ENCODE assay signal across 22 cellular contexts in the genomic region with DNA sequence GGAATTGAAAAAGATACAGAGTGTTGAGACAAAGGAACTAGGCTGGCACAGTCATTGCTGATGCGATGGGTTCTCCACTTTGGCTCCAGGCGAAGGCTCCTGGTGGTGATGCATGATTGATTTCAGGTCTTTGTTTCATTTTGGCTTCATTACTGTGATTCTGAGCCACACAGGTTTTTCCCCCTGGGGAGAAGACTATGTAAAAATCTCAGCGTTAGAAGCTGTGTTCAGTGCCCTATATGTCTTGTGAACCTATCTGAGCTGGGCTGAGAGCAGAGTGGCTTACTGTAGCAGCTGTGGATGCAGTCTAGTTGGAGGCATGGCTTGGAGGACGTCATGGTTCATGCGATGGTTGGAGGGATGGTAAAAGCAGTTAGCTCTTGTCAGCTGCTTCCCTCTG.
"Had no signal": no experiment of that assay in that cellular context is flagged by ENCODE, and none has a peak within 500 bp of the region (broad histone marks: within the 10 kb centered on the region; RNA-seq: fewer than 3 reads in every experiment).

No MANE protein-coding gene starts in this region.

- H3K27ac ChIP-seq: ascending aorta, body of pancreas, VCaP had no signal

- H3K27ac Mint-ChIP-seq: activated CD4-positive, alpha-beta memory T cell treated with anti-CD3 and anti-CD28 coated beads, Interleukin-2, amount 10 ng/mL, durations not matched to agents 7 days and 5 days; activated CD4-positive, alpha-beta T cell treated with anti-CD3 and anti-CD28 coated beads, Interleukin-2, amount 10 ng/mL, durations not matched to agents 7 days and 5 days; activated naive CD4-positive, alpha-beta T cell treated with anti-CD3 and anti-CD28 coated beads, Interleukin-2, amount 50 U/mL, for 72 hours; activated naive CD8-positive, alpha-beta T cell treated with anti-CD3 and anti-CD28 coated beads, Interleukin-2, amount 50 U/mL, for 24 hours; activated T-cell treated with anti-CD3 and anti-CD28 coated beads, Interleukin-2, amount 50 U/mL, for 72 hours; T-helper 17 cell had no signal

- H3K4me1 Mint-ChIP-seq: activated CD4-positive, alpha-beta T cell treated with anti-CD3 and anti-CD28 coated beads, Interleukin-2, amount 10 ng/mL, durations not matched to agents 7 days and 5 days; central memory CD8-positive, alpha-beta T cell; T-helper 17 cell had no signal

- H3K4me1 ChIP-seq: ascending aorta, body of pancreas had no signal

- H3K27me3 ChIP-seq: ascending aorta, body of pancreas had no signal

- H3K4me3 ChIP-seq: ascending aorta, body of pancreas had no signal

- H3K4me3 Mint-ChIP-seq: activated CD4-positive, alpha-beta memory T cell treated with anti-CD3 and anti-CD28 coated beads, Interleukin-2, amount 10 ng/mL, durations not matched to agents 7 days and 5 days; activated CD4-positive, alpha-beta T cell treated with anti-CD3 and anti-CD28 coated beads, Interleukin-2, amount 10 ng/mL, durations not matched to agents 7 days and 5 days; activated naive CD8-positive, alpha-beta T cell treated with anti-CD3 and anti-CD28 coated beads, Interleukin-2, amount 50 U/mL, for 24 hours; activated T-cell treated with anti-CD3 and anti-CD28 coated beads, Interleukin-2, amount 50 U/mL, for 72 hours; central memory CD8-positive, alpha-beta T cell; T-helper 17 cell had no signal

- DNase-seq: activated CD4-positive, alpha-beta memory T cell treated with anti-CD3 and anti-CD28 coated beads, Interleukin-2, amount 10 ng/mL, durations not matched to agents 7 days and 5 days; activated CD4-positive, alpha-beta T cell treated with anti-CD3 and anti-CD28 coated beads, Interleukin-2, amount 10 ng/mL, durations not matched to agents 7 days and 5 days; activated CD4-positive, CD25-positive, alpha-beta regulatory T cell; activated CD8-positive, alpha-beta memory T cell treated with anti-CD3 and anti-CD28 coated beads, Interleukin-2, amount 50 U/mL, for 4 hours; activated naive CD8-positive, alpha-beta T cell treated with anti-CD3 and anti-CD28 coated beads, Interleukin-2, amount 50 U/mL, for 24 hours; activated T-cell treated with anti-CD3 and anti-CD28 coated beads, Interleukin-2, amount 50 U/mL, for 72 hours; amniotic stem cell; body of pancreas; Kasumi-1; NCI-H1105 treated with DMSO at 0.1 percent for 48 hours; NCI-H1436 treated with DMSO at 0.1 percent for 48 hours; NCI-H187; NCI-H345; NCI-H510A; NCI-H526 treated with DMSO at 0.1 percent for 48 hours; SIG-M5; T-helper 17 cell; T-helper 9 cell had no signal

- H3K9me3 ChIP-seq: ascending aorta, body of pancreas had no signal

- ATAC-seq: activated naive CD4-positive, alpha-beta T cell treated with anti-CD3 and anti-CD28 coated beads, Interleukin-2, amount 50 U/mL, for 72 hours; activated naive CD8-positive, alpha-beta T cell treated with anti-CD3 and anti-CD28 coated beads, Interleukin-2, amount 50 U/mL, for 24 hours; activated T-cell treated with anti-CD3 and anti-CD28 coated beads, Interleukin-2, amount 50 U/mL, for 72 hours; body of pancreas; T-helper 17 cell had no signal

- H3K27me3 Mint-ChIP-seq: activated CD4-positive, alpha-beta memory T cell treated with anti-CD3 and anti-CD28 coated beads, Interleukin-2, amount 10 ng/mL, durations not matched to agents 7 days and 5 days; activated CD4-positive, alpha-beta T cell treated with anti-CD3 and anti-CD28 coated beads, Interleukin-2, amount 10 ng/mL, durations not matched to agents 7 days and 5 days; activated naive CD8-positive, alpha-beta T cell treated with anti-CD3 and anti-CD28 coated beads, Interleukin-2, amount 50 U/mL, for 24 hours; central memory CD8-positive, alpha-beta T cell; T-helper 17 cell had no signal

- H3K9me3 Mint-ChIP-seq: activated CD4-positive, alpha-beta memory T cell treated with anti-CD3 and anti-CD28 coated beads, Interleukin-2, amount 10 ng/mL, durations not matched to agents 7 days and 5 days; activated CD4-positive, alpha-beta T cell treated with anti-CD3 and anti-CD28 coated beads, Interleukin-2, amount 10 ng/mL, durations not matched to agents 7 days and 5 days; activated naive CD8-positive, alpha-beta T cell treated with anti-CD3 and anti-CD28 coated beads, Interleukin-2, amount 50 U/mL, for 24 hours; activated T-cell treated with anti-CD3 and anti-CD28 coated beads, Interleukin-2, amount 50 U/mL, for 72 hours; central memory CD8-positive, alpha-beta T cell had no signal
